ENCODE assay signal across 9 cellular contexts in genomic region chr5:1007681-1008450, GRCh38. TPM values are rescaled to one million over a fixed set of nuclear protein-coding genes. Genes with fewer than 3 reads are reported as not detected.
DNase-seq lines count a peak whose midpoint lies in the region; FAIRE-seq and TF ChIP-seq lines count a peak whose summit lies in the region.
"Had no signal": no experiment of that assay in that cellular context is flagged by ENCODE, and none has a peak within 500 bp of the region (broad histone marks: within the 10 kb centered on the region; RNA-seq: fewer than 3 reads in every experiment).

No MANE protein-coding gene starts in this region.

- peak overlapping the region; percentile 81 for H3K27ac Mint-ChIP-seq in T-helper 2 cell treated with Interferon-gamma antibody and Interleukin-4, amounts not matched to agents 5 μg/mL and 100 μg/mL, for 36 hours

- H3K27me3 Mint-ChIP-seq in T-helper 2 cell treated with Interferon-gamma antibody and Interleukin-4, amounts not matched to agents 5 μg/mL and 100 μg/mL, for 36 hours (ENCODE audit: low read depth) = peaks cover 33% of the 10 kb centered on the region

- H3K27ac ChIP-seq in sigmoid colon = no peak overlapping the region
- H3K27ac ChIP-seq: neutrophil had no signal

- H3K4me1 ChIP-seq in sigmoid colon = peaks cover 0 to 43% (median 36%) of the 10 kb centered on the region in 4 donors

- H3K4me3 Mint-ChIP-seq in T-helper 2 cell treated with Interferon-gamma antibody and Interleukin-4, amounts not matched to agents 5 μg/mL and 100 μg/mL, for 36 hours = peak overlapping the region; percentile 86

- TF ChIP-seq EP300 in sigmoid colon (IDR thresholded peaks at IDR 0.05) = no peak

- in situ Hi-C loops in G401 (cut with HindIII; ENCODE audit: low sequenced_read_pairs) = no loop called here

- intact Hi-C loops in cardiac septum (cut with DNase I) = loop anchor here (5.0 kb wide), 1 partner anchor 159 kb away; no protein-coding TSS in a partner anchor
- intact Hi-C loops in sigmoid colon (cut with DNase I) = loop anchor here (5.0 to 10.0 kb wide), 2 partner anchors 107 to 134 kb away; partner anchors contain the start of gene SLC12A7

- peaks cover 13 to 36% (median 36%) of the 10 kb centered on the region in 3 donors for H3K27me3 ChIP-seq in sigmoid colon

- 37 to 66% methylated on average over 23 of the region's 23 CpGs for WGBS in sigmoid colon, 2 donors

- H3K9me3 Mint-ChIP-seq in T-helper 2 cell treated with Interferon-gamma antibody and Interleukin-4, amounts not matched to agents 5 μg/mL and 100 μg/mL, for 36 hours = no peaks in the 10 kb centered on the region

- no peak for DNase-seq in T-helper 2 cell treated with Interferon-gamma antibody and Interleukin-4, amounts not matched to agents 5 μg/mL and 100 μg/mL, for 36 hours (ENCODE audit: low spot score)
- DNase-seq in T-helper 2 cell = no peak
- DNase-seq in RPMI7951 (ENCODE audit: low read depth) = peak; percentile 49
- DNase-seq in cardiac septum (ENCODE audit: low spot score) = peak; percentile 69
- peak; percentile 64 for DNase-seq in sigmoid colon
- DNase-seq in G401 (ENCODE audit: low spot score) = no peak
- DNase-seq in COLO668 (lab: John Stamatoyannopoulos, UW; ENCODE audit: unreplicated experiment) = no peak
- no peak for DNase-seq in GM12891 (ENCODE audit: insufficient read length, low spot score)

- FAIRE-seq in GM12891 (lab: Jason Lieb, UNC) = no peak

- TF ChIP-seq CTCF in sigmoid colon (IDR thresholded peaks at IDR 0.05) = no peak

- peaks cover 3% of the 10 kb centered on the region for H3K36me3 Mint-ChIP-seq in T-helper 2 cell treated with Interferon-gamma antibody and Interleukin-4, amounts not matched to agents 5 μg/mL and 100 μg/mL, for 36 hours (ENCODE audit: low read depth)

- H3K9me3 ChIP-seq in sigmoid colon = no peaks in the 10 kb centered on the region
- H3K9me3 ChIP-seq: neutrophil had no signal

- peak overlapping the region in 1 of 4 donors; percentile 62 for H3K4me3 ChIP-seq in sigmoid colon

- H3K36me3 ChIP-seq in sigmoid colon = no peaks in the 10 kb centered on the region
- H3K36me3 ChIP-seq: neutrophil had no signal

- no peak for TF ChIP-seq POLR2A in sigmoid colon (IDR thresholded peaks at IDR 0.05)
- TF ChIP-seq POLR2A in GM12891 (IDR thresholded peaks at IDR 0.05; ENCODE audit: low read depth, low read length) = no peak

- H3K4me1 Mint-ChIP-seq in T-helper 2 cell treated with Interferon-gamma antibody and Interleukin-4, amounts not matched to agents 5 μg/mL and 100 μg/mL, for 36 hours (ENCODE audit: low read depth) = peaks cover 42% of the 10 kb centered on the region

TF ChIP-seq in GM12891, 5 proteins besides CTCF, POLR2A, EP300 and RAD21:
- TF ChIP-seq SPI1 (IDR thresholded peaks at IDR 0.05; ENCODE audit: low read depth, low read length) = no peak
- no peak for TF ChIP-seq TAF1 (IDR thresholded peaks at IDR 0.05; ENCODE audit: low read depth, low read length)
- no peak for TF ChIP-seq POU2F2 (IDR thresholded peaks at IDR 0.05; ENCODE audit: low read depth, low read length)
- TF ChIP-seq POLR2AphosphoS5 (IDR thresholded peaks at IDR 0.05; ENCODE audit: low read depth, low read length) = no peak
- no peak for TF ChIP-seq PAX5 (IDR thresholded peaks at IDR 0.05; ENCODE audit: insufficient read depth, low read length, severe bottlenecking)

RNA-seq across cellular contexts. Expression of gene NKD2, which starts 0.7 kb away (rescaled TPM):
- total RNA-seq in RPMI7951 (2014; rRNA removed; shearing (Covaris generic)) = 24.6 and 27.2 TPM in 2 replicates
- total RNA-seq in cardiac septum (3.6 TPM), sigmoid colon (1 to 10 TPM in 3 of 4 donors, under 1 TPM in 1; 0.71 to 4.4 (median 2.0) TPM)
- polyA plus RNA-seq in sigmoid colon = 1 to 10 TPM in 2 of 3 donors, under 1 TPM in 1; 0.60 to 4.0 (median 1.8) TPM
- 2.1 and 6.0 TPM in 2 replicates for total RNA-seq in G401 (2014; rRNA removed; shearing (Covaris generic))
- polyA plus RNA-seq in GM12891 (2012; ENCODE audit: low read depth, missing spikeins) = 1.4 TPM

Comparison
In these comparisons a context has a peak if more than half of its experiments do, and no peak if none do; other contexts are left out.
1. DNase-seq: peak in RPMI7951 (single experiment), cardiac septum (single experiment) and sigmoid colon (single experiment); none in T-helper 2 cell treated with Interferon-gamma antibody and Interleukin-4, amounts not matched to agents 5 μg/mL and 100 μg/mL, for 36 hours (single experiment), T-helper 2 cell (0 of 5), G401 (single experiment), COLO668 (single experiment) and GM12891 (single experiment).